ENCODE assay signal across 26 cellular contexts in genomic region chr2:101409699-101410098, GRCh38. TPM values are rescaled to one million over a fixed set of nuclear protein-coding genes. Genes with fewer than 3 reads are reported as not detected.
"Had no signal": no experiment of that assay in that cellular context is flagged by ENCODE, and none has a peak within 500 bp of the region (broad histone marks: within the 10 kb centered on the region; RNA-seq: fewer than 3 reads in every experiment).

No MANE protein-coding gene starts in this region.

- H3K27me3 ChIP-seq: esophagus squamous epithelium, left lung, testis, upper lobe of left lung, vagina had no signal

- ATAC-seq: activated naive CD8-positive, alpha-beta T cell treated with anti-CD3 and anti-CD28 coated beads, Interleukin-2, amount 50 U/mL, for 24 hours; activated T-cell treated with anti-CD3 and anti-CD28 coated beads, Interleukin-2, amount 50 U/mL, for 4 hours; effector memory CD8-positive, alpha-beta T cell; right cardiac atrium; stimulated activated naive CD8-positive, alpha-beta T cell treated with anti-CD3 and anti-CD28 coated beads, Interleukin-15, Interleukin-2, amounts not matched to agents 100 U/mL and 50 U/mL, for 24 hours had no signal

- H3K36me3 Mint-ChIP-seq: activated naive CD4-positive, alpha-beta T cell treated with anti-CD3 and anti-CD28 coated beads, Interleukin-2, amount 50 U/mL, for 24 hours; natural killer cell had no signal

- H3K27ac Mint-ChIP-seq: activated CD4-positive, alpha-beta memory T cell treated with anti-CD3 and anti-CD28 coated beads, Interleukin-2, amount 10 ng/mL, durations not matched to agents 7 days and 5 days; activated CD4-positive, alpha-beta T cell treated with anti-CD3 and anti-CD28 coated beads, Interleukin-2, amount 10 ng/mL, durations not matched to agents 7 days and 5 days; activated naive CD4-positive, alpha-beta T cell treated with anti-CD3 and anti-CD28 coated beads, Interleukin-2, amount 50 U/mL, for 24 hours; activated naive CD8-positive, alpha-beta T cell treated with anti-CD3 and anti-CD28 coated beads, Interleukin-2, amount 50 U/mL, for 24 hours; activated T-helper 2 cell treated with anti-CD3 and anti-CD28 coated beads, Interferon-gamma antibody, Interleukin-2, Interleukin-4, amounts not matched to agents 10 μg/mL and 5 μg/mL and 100 μg/mL, durations not matched to agents 14 hours and 24 hours and 36 hours; effector memory CD8-positive, alpha-beta T cell; natural killer cell; T-helper 1 cell treated with Interleukin-12 subunit alpha and Interleukin-12 subunit beta and Interleukin-4 antibody, amounts not matched to agents 30 μg/mL and 1 μg/mL, for 36 hours had no signal

- H3K4me3 Mint-ChIP-seq: activated CD4-positive, alpha-beta memory T cell treated with anti-CD3 and anti-CD28 coated beads, Interleukin-2, amount 10 ng/mL, durations not matched to agents 7 days and 5 days; activated CD4-positive, alpha-beta T cell treated with anti-CD3 and anti-CD28 coated beads, Interleukin-2, amount 10 ng/mL, durations not matched to agents 7 days and 5 days; activated naive CD4-positive, alpha-beta T cell treated with anti-CD3 and anti-CD28 coated beads, Interleukin-2, amount 50 U/mL, for 24 hours; activated naive CD8-positive, alpha-beta T cell treated with anti-CD3 and anti-CD28 coated beads, Interleukin-2, amount 50 U/mL, for 24 hours; activated T-cell treated with anti-CD3 and anti-CD28 coated beads, Interleukin-2, amount 50 U/mL, for 4 hours; effector memory CD8-positive, alpha-beta T cell; natural killer cell; T-helper 1 cell treated with Interleukin-12 subunit alpha and Interleukin-12 subunit beta and Interleukin-4 antibody, amounts not matched to agents 30 μg/mL and 1 μg/mL, for 36 hours had no signal

- H3K4me1 ChIP-seq: esophagus squamous epithelium, testis, upper lobe of left lung, vagina had no signal

- H3K27me3 Mint-ChIP-seq: activated CD4-positive, alpha-beta T cell treated with anti-CD3 and anti-CD28 coated beads, Interleukin-2, amount 10 ng/mL, durations not matched to agents 7 days and 5 days; activated naive CD4-positive, alpha-beta T cell treated with anti-CD3 and anti-CD28 coated beads, Interleukin-2, amount 50 U/mL, for 24 hours; activated naive CD8-positive, alpha-beta T cell treated with anti-CD3 and anti-CD28 coated beads, Interleukin-2, amount 50 U/mL, for 24 hours had no signal

- H3K9me3 Mint-ChIP-seq: activated naive CD4-positive, alpha-beta T cell treated with anti-CD3 and anti-CD28 coated beads, Interleukin-2, amount 50 U/mL, for 24 hours; activated naive CD8-positive, alpha-beta T cell treated with anti-CD3 and anti-CD28 coated beads, Interleukin-2, amount 50 U/mL, for 24 hours; activated T-helper 2 cell treated with anti-CD3 and anti-CD28 coated beads, Interferon-gamma antibody, Interleukin-2, Interleukin-4, amounts not matched to agents 10 μg/mL and 5 μg/mL and 100 μg/mL, durations not matched to agents 14 hours and 24 hours and 36 hours; effector memory CD8-positive, alpha-beta T cell; natural killer cell had no signal

- DNase-seq: activated CD4-positive, alpha-beta memory T cell treated with anti-CD3 and anti-CD28 coated beads, Interleukin-2, amount 10 ng/mL, durations not matched to agents 7 days and 5 days; activated CD4-positive, alpha-beta T cell treated with anti-CD3 and anti-CD28 coated beads for 1 hour; activated CD4-positive, alpha-beta T cell treated with anti-CD3 and anti-CD28 coated beads, Interleukin-2, amount 10 ng/mL, durations not matched to agents 7 days and 5 days; activated CD8-positive, alpha-beta memory T cell treated with anti-CD3 and anti-CD28 coated beads, Interleukin-2, amount 50 U/mL, for 48 hours; activated naive CD8-positive, alpha-beta T cell treated with anti-CD3 and anti-CD28 coated beads, Interleukin-2, amount 50 U/mL, for 24 hours; activated T-cell treated with anti-CD3 and anti-CD28 coated beads, Interleukin-2, amount 50 U/mL, for 4 hours; amygdala; caudate nucleus; cortex of kidney; effector memory CD8-positive, alpha-beta T cell; esophagus squamous epithelium; left lung; mesendoderm; natural killer cell; posterior cingulate gyrus; right cardiac atrium; stimulated activated CD4-positive, alpha-beta T cell treated with anti-CD3 and anti-CD28 coated beads, Interleukin-2, amount 100 ng/mL, for 48 hours; stimulated activated naive CD8-positive, alpha-beta T cell treated with anti-CD3 and anti-CD28 coated beads, Interleukin-15, Interleukin-2, amounts not matched to agents 100 U/mL and 50 U/mL, for 24 hours; testis; upper lobe of left lung had no signal

- H3K4me1 Mint-ChIP-seq: activated CD4-positive, alpha-beta memory T cell treated with anti-CD3 and anti-CD28 coated beads, Interleukin-2, amount 10 ng/mL, durations not matched to agents 7 days and 5 days; activated naive CD4-positive, alpha-beta T cell treated with anti-CD3 and anti-CD28 coated beads, Interleukin-2, amount 50 U/mL, for 24 hours; natural killer cell had no signal

- H3K27ac ChIP-seq: esophagus squamous epithelium, left lung, testis, upper lobe of left lung, vagina had no signal

- H3K9me3 ChIP-seq: left lung, testis, upper lobe of left lung, vagina had no signal

RNA-seq across cellular contexts. Expression of gene CREG2, which starts 22.4 kb away (rescaled TPM):
- total RNA-seq: activated T-cell treated with anti-CD3 and anti-CD28 coated beads, Interleukin-2, amount 50 U/mL, for 4 hours; activated T-helper 2 cell treated with anti-CD3 and anti-CD28 coated beads, Interferon-gamma antibody, Interleukin-2, Interleukin-4, amounts not matched to agents 10 μg/mL and 5 μg/mL and 100 μg/mL, durations not matched to agents 14 hours and 24 hours and 36 hours; chondrocyte; left lung; mononuclear cell; natural killer cell had no signal
